Comparison of ENCODE assay signal across 1 cellular context in genomic region chr6:113599444-113599843, GRCh38.
TF ChIP-seq lines count a peak whose summit lies in the region.

No MANE protein-coding gene starts in this region.

TF ChIP-seq in IMR-90, 13 proteins besides CTCF, POLR2A, EP300 and RAD21 (continued from another document):
- TF ChIP-seq MAFK (IDR thresholded peaks at IDR 0.05; ENCODE audit: low read depth, low read length): no peak
- TF ChIP-seq RFX5 (IDR thresholded peaks at IDR 0.05; ENCODE audit: low read depth, low read length): no peak
- no peak for TF ChIP-seq RCOR1 (IDR thresholded peaks at IDR 0.05; ENCODE audit: insufficient replicate concordance, low read length)
- TF ChIP-seq CHD1 (IDR thresholded peaks at IDR 0.05; ENCODE audit: low read depth, low read length): no peak
- no peak for TF ChIP-seq SMC3 (IDR thresholded peaks at IDR 0.05; ENCODE audit: low read depth, low read length)
- no peak for TF ChIP-seq BHLHE40 (IDR thresholded peaks at IDR 0.05; ENCODE audit: low read depth, low read length)
- TF ChIP-seq NFE2L2 (IDR thresholded peaks at IDR 0.05; ENCODE audit: low read depth, low read length): no peak
- no peak for TF ChIP-seq CEBPB (IDR thresholded peaks at IDR 0.05; ENCODE audit: low read depth, low read length)
- TF ChIP-seq FOS (IDR thresholded peaks at IDR 0.05; ENCODE audit: low read depth, low read length): no peak
- no peak for TF ChIP-seq MXI1 (IDR thresholded peaks at IDR 0.05; ENCODE audit: borderline replicate concordance, low read depth, low read length)
